In the genomic region with DNA sequence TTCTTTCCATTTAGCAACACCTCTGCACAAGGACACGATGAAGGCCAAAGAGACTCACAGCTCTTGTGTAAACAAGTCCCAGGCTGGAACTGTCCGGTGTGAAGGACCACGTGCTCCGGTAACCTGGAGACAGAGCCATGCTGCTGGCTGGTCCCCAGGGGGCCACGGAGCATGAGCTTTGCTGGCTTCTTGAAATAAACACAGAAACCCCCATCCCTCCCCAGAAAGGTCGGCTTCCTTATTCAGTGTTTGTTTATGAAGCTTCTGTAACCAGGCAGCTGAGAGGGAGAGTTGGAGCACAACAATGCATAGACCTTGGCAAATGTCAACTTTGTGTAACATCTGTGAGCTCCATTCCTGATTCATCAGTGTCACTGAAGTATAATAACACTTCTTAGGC, we compare ENCODE assay signal across 18 cellular contexts.
DNase-seq lines count a peak whose midpoint lies in the region; ATAC-seq and TF ChIP-seq lines count a peak whose summit lies in the region.
"Had no signal": no experiment of that assay in that cellular context is flagged by ENCODE, and none has a peak within 500 bp of the region (broad histone marks: within the 10 kb centered on the region; RNA-seq: fewer than 3 reads in every experiment).

No MANE protein-coding gene starts in this region.

- H3K4me3 ChIP-seq in gastroesophageal sphincter (no peak overlapping the region), psoas muscle (no peak overlapping the region)
- H3K4me3 ChIP-seq: lung, smooth muscle cell had no signal

- H3K36me3 ChIP-seq in gastroesophageal sphincter (no peaks in the 10 kb centered on the region), psoas muscle (ENCODE audit: insufficient read depth in 1 of 2, low read depth in 1 of 2) (peaks cover 0 to 4% of the 10 kb centered on the region in 2 donors)

- DNase-seq in DMS79 treated with DMSO at 0.1 percent for 48 hours (lab: John Stamatoyannopoulos, UW) (peak; percentile 4), DMS79 (lab: John Stamatoyannopoulos, UW) (no peak), NCI-H510A treated with DMSO at 0.1 percent for 48 hours (lab: John Stamatoyannopoulos, UW) (peak; percentile 30), psoas muscle (no peak), GM10248 (ENCODE audit: extremely low spot score) (no peak), AG08396 (ENCODE audit: low spot score) (no peak)
- DNase-seq in NK-92 treated with Interleukin-12 subunit alpha and Interleukin-12 subunit beta, amount 100 ng/mL, for 24 hours (lab: John Stamatoyannopoulos, UW), result no peak
- DNase-seq: 8988T; activated CD8-positive, alpha-beta memory T cell treated with anti-CD3 and anti-CD28 coated beads, Interleukin-2, amount 50 U/mL, for 48 hours; CD4-positive, alpha-beta T cell; cerebellar nuclear complex; GDM1; NCI-H446; T-helper 1 cell had no signal

- no peak for TF ChIP-seq EP300 in gastroesophageal sphincter (IDR thresholded peaks at IDR 0.05)

- no peak for TF ChIP-seq POLR2A in gastroesophageal sphincter (IDR thresholded peaks at IDR 0.05)

- H3K4me1 ChIP-seq in gastroesophageal sphincter, result peaks cover 0 to 51% (median 0%) of the 10 kb centered on the region in 3 donors
- no peaks in the 10 kb centered on the region for H3K4me1 ChIP-seq in psoas muscle

- CTCF ChIA-PET in GM10248 (lab: Yijun Ruan, JAX), result interaction anchor here (0.8 kb wide), 1 partner anchor 9 kb away, joined by 3 read pairs; no protein-coding TSS in a partner anchor

- POLR2A ChIA-PET in GM10248 (lab: Yijun Ruan, JAX), result no interaction called here

- H3K9me3 ChIP-seq in gastroesophageal sphincter, result no peaks in the 10 kb centered on the region
- H3K9me3 ChIP-seq in psoas muscle, result no peaks in the 10 kb centered on the region

- intact Hi-C loops in psoas muscle (cut with DNase I), result loop anchor here in 1 of 2 donors (10.0 kb wide), 1 partner anchor 191 kb away; a partner anchor contains a TSS

- ATAC-seq in gastroesophageal sphincter, result peak; percentile 67
- ATAC-seq in psoas muscle, result peak; percentile 54 to 87 (median 82)
- ATAC-seq: activated naive CD4-positive, alpha-beta T cell treated with anti-CD3 and anti-CD28 coated beads, Interleukin-2, amount 50 U/mL, for 72 hours had no signal

- TF ChIP-seq CTCF in gastroesophageal sphincter (IDR thresholded peaks at IDR 0.05) (no peak), psoas muscle (IDR thresholded peaks at IDR 0.05) (no peak), GM10248 (IDR thresholded peaks at IDR 0.05; ENCODE audit: control extremely low read depth, extremely low read depth, low read depth, missing control alignments) (no peak)

- no CpG with 5 or more reads among the region's 6 CpGs for WGBS in gastroesophageal sphincter (ENCODE audit: low coverage in 1 of 2), 2 donors
- 4 to 44% (median 17%) methylated on average over 6 of the region's 6 CpGs for WGBS in psoas muscle, 3 donors

- no peaks in the 10 kb centered on the region for H3K27me3 ChIP-seq in gastroesophageal sphincter
- no peaks in the 10 kb centered on the region for H3K27me3 ChIP-seq in psoas muscle (ENCODE audit: insufficient read depth in 3 of 3, low read length in 2 of 3)

- peak overlapping the region in 3 of 4 donors; percentile 61 to 68 (median 64) for H3K27ac ChIP-seq in gastroesophageal sphincter
- H3K27ac ChIP-seq in psoas muscle, result no peak overlapping the region

Comparison
In these comparisons a context has a peak if more than half of its experiments do, and no peak if none do; other contexts are left out.
1. DNase-seq: peak in DMS79 treated with DMSO at 0.1 percent for 48 hours (single experiment) and NCI-H510A treated with DMSO at 0.1 percent for 48 hours (single experiment); none in DMS79 (single experiment), psoas muscle (0 of 2), GM10248 (single experiment), AG08396 (single experiment) and NK-92 treated with Interleukin-12 subunit alpha and Interleukin-12 subunit beta, amount 100 ng/mL, for 24 hours (single experiment).